ENCODE assay signal across 1 cellular context in genomic region chr6:51559059-51559458, GRCh38.
TF ChIP-seq lines count a peak whose summit lies in the region.

No MANE protein-coding gene starts in this region.

TF ChIP-seq in GM23338, 12 proteins besides CTCF, POLR2A, EP300 and RAD21 (continued from another document):
- TF ChIP-seq, protein P1, sequence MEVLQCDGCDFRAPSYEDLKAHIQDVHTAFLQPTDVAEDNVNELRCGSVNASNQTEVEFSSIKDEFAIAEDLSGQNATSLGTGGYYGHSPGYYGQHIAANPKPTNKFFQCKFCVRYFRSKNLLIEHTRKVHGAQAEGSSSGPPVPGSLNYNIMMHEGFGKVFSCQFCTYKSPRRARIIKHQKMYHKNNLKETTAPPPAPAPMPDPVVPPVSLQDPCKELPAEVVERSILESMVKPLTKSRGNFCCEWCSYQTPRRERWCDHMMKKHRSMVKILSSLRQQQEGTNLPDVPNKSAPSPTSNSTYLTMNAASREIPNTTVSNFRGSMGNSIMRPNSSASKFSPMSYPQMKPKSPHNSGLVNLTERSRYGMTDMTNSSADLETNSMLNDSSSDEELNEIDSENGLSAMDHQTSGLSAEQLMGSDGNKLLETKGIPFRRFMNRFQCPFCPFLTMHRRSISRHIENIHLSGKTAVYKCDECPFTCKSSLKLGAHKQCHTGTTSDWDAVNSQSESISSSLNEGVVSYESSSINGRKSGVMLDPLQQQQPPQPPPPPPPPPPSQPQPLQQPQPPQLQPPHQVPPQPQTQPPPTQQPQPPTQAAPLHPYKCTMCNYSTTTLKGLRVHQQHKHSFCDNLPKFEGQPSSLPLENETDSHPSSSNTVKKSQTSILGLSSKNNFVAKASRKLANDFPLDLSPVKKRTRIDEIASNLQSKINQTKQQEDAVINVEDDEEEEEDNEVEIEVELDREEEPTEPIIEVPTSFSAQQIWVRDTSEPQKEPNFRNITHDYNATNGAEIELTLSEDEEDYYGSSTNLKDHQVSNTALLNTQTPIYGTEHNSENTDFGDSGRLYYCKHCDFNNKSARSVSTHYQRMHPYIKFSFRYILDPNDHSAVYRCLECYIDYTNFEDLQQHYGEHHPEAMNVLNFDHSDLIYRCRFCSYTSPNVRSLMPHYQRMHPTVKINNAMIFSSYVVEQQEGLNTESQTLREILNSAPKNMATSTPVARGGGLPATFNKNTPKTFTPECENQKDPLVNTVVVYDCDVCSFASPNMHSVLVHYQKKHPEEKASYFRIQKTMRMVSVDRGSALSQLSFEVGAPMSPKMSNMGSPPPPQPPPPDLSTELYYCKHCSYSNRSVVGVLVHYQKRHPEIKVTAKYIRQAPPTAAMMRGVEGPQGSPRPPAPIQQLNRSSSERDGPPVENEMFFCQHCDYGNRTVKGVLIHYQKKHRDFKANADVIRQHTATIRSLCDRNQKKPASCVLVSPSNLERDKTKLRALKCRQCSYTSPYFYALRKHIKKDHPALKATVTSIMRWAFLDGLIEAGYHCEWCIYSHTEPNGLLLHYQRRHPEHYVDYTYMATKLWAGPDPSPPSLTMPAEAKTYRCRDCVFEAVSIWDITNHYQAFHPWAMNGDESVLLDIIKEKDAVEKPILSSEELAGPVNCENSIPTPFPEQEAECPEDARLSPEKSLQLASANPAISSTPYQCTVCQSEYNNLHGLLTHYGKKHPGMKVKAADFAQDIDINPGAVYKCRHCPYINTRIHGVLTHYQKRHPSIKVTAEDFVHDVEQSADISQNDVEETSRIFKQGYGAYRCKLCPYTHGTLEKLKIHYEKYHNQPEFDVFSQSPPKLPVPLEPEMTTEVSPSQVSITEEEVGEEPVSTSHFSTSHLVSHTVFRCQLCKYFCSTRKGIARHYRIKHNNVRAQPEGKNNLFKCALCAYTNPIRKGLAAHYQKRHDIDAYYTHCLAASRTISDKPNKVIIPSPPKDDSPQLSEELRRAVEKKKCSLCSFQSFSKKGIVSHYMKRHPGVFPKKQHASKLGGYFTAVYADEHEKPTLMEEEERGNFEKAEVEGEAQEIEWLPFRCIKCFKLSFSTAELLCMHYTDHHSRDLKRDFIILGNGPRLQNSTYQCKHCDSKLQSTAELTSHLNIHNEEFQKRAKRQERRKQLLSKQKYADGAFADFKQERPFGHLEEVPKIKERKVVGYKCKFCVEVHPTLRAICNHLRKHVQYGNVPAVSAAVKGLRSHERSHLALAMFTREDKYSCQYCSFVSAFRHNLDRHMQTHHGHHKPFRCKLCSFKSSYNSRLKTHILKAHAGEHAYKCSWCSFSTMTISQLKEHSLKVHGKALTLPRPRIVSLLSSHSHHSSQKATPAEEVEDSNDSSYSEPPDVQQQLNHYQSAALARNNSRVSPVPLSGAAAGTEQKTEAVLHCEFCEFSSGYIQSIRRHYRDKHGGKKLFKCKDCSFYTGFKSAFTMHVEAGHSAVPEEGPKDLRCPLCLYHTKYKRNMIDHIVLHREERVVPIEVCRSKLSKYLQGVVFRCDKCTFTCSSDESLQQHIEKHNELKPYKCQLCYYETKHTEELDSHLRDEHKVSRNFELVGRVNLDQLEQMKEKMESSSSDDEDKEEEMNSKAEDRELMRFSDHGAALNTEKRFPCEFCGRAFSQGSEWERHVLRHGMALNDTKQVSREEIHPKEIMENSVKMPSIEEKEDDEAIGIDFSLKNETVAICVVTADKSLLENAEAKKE (CRISPR knock-in tag; IDR thresholded peaks at IDR 0.05) = no peak
- TF ChIP-seq CREB1 (CRISPR knock-in tag; IDR thresholded peaks at IDR 0.05; ENCODE audit: low read depth) = no peak
- no peak for TF ChIP-seq NANOG (IDR thresholded peaks at IDR 0.05; ENCODE audit: borderline replicate concordance)
- TF ChIP-seq REST (IDR thresholded peaks at IDR 0.05; ENCODE audit: unreplicated experiment) = no peak
